ENCODE assay signal across 21 cellular contexts in genomic region chr1:153483776-153484175, GRCh38. TPM values are rescaled to one million over a fixed set of nuclear protein-coding genes. Genes with fewer than 3 reads are reported as not detected.
DNase-seq lines count a peak whose midpoint lies in the region; ATAC-seq lines count a peak whose summit lies in the region.
"Had no signal": no experiment of that assay in that cellular context is flagged by ENCODE, and none has a peak within 500 bp of the region (broad histone marks: within the 10 kb centered on the region; RNA-seq: fewer than 3 reads in every experiment).

No MANE protein-coding gene starts in this region.

- intact Hi-C loops in activated T-helper 1 cell treated with anti-CD3 and anti-CD28 coated beads, Interleukin-12 subunit alpha, Interleukin-12 subunit beta, Interleukin-2, Interleukin-4 antibody, amounts not matched to agents 30 ng/mL and 10 ng/mL and 1 ng/mL, durations not matched to agents 14 hours and 24 hours and 36 hours (cut with micrococcal nuclease) = no loop called here

- H3K27me3 Mint-ChIP-seq in activated T-helper 1 cell treated with anti-CD3 and anti-CD28 coated beads, Interleukin-12 subunit alpha, Interleukin-12 subunit beta, Interleukin-2, Interleukin-4 antibody, amounts not matched to agents 30 ng/mL and 10 ng/mL and 1 ng/mL, durations not matched to agents 14 hours and 24 hours and 36 hours (ENCODE audit: insufficient read depth) = peaks cover 40% of the 10 kb centered on the region

- H3K4me1 Mint-ChIP-seq in activated T-helper 1 cell treated with anti-CD3 and anti-CD28 coated beads, Interleukin-12 subunit alpha, Interleukin-12 subunit beta, Interleukin-2, Interleukin-4 antibody, amounts not matched to agents 30 ng/mL and 10 ng/mL and 1 ng/mL, durations not matched to agents 14 hours and 24 hours and 36 hours (ENCODE audit: low read depth) = no peaks in the 10 kb centered on the region
- H3K4me1 Mint-ChIP-seq: natural killer cell had no signal

- no peak for ATAC-seq in GM18520 (IDR thresholded peaks at IDR 0.05; ENCODE audit: unreplicated experiment)
- ATAC-seq: activated CD8-positive, alpha-beta T cell treated with anti-CD3 and anti-CD28 coated beads for 36 hours; GM12878; natural killer cell had no signal

- H3K9me3 Mint-ChIP-seq in activated T-helper 1 cell treated with anti-CD3 and anti-CD28 coated beads, Interleukin-12 subunit alpha, Interleukin-12 subunit beta, Interleukin-2, Interleukin-4 antibody, amounts not matched to agents 30 ng/mL and 10 ng/mL and 1 ng/mL, durations not matched to agents 14 hours and 24 hours and 36 hours = no peaks in the 10 kb centered on the region
- H3K9me3 Mint-ChIP-seq: activated CD8-positive, alpha-beta T cell treated with anti-CD3 and anti-CD28 coated beads for 36 hours; natural killer cell had no signal

- H3K36me3 Mint-ChIP-seq in activated T-helper 1 cell treated with anti-CD3 and anti-CD28 coated beads, Interleukin-12 subunit alpha, Interleukin-12 subunit beta, Interleukin-2, Interleukin-4 antibody, amounts not matched to agents 30 ng/mL and 10 ng/mL and 1 ng/mL, durations not matched to agents 14 hours and 24 hours and 36 hours (ENCODE audit: low read depth) = no peaks in the 10 kb centered on the region
- H3K36me3 Mint-ChIP-seq: natural killer cell had no signal

- no peak overlapping the region for H3K27ac Mint-ChIP-seq in activated T-helper 1 cell treated with anti-CD3 and anti-CD28 coated beads, Interleukin-12 subunit alpha, Interleukin-12 subunit beta, Interleukin-2, Interleukin-4 antibody, amounts not matched to agents 30 ng/mL and 10 ng/mL and 1 ng/mL, durations not matched to agents 14 hours and 24 hours and 36 hours
- H3K27ac Mint-ChIP-seq: activated CD8-positive, alpha-beta T cell treated with anti-CD3 and anti-CD28 coated beads for 36 hours; natural killer cell had no signal

- DNase-seq in DMS79 treated with DMSO at 0.1 percent for 48 hours (lab: John Stamatoyannopoulos, UW) (peak; percentile 36), NCI-H187 treated with DMSO at 0.1 percent for 48 hours (lab: John Stamatoyannopoulos, UW) (peak; percentile 79), NCI-H774 (lab: John Stamatoyannopoulos, UW) (peak; percentile 91), iPS-NIHi7 (ENCODE audit: extremely low spot score) (peak; percentile 43), HuH-7 (ENCODE audit: low spot score) (no peak)
- DNase-seq in stimulated activated CD8-positive, alpha-beta memory T cell treated with anti-CD3 and anti-CD28 coated beads, Interleukin-4, amount 100 ng/mL, for 48 hours = no peak
- no peak for DNase-seq in activated T-helper 1 cell treated with anti-CD3 and anti-CD28 coated beads, Interleukin-12 subunit alpha, Interleukin-12 subunit beta, Interleukin-2, Interleukin-4 antibody, amounts not matched to agents 30 ng/mL and 10 ng/mL and 1 ng/mL, durations not matched to agents 14 hours and 24 hours and 36 hours (ENCODE audit: low spot score)
- DNase-seq: activated CD8-positive, alpha-beta T cell treated with anti-CD3 and anti-CD28 coated beads for 36 hours; activated effector memory CD4-positive, alpha-beta T cell treated with Interleukin-2 at 50 U/mL for 16 hours; anterior cingulate cortex; cortex of kidney; hypothalamus; natural killer cell; T1000 had no signal

- no peak overlapping the region for H3K4me3 Mint-ChIP-seq in activated T-helper 1 cell treated with anti-CD3 and anti-CD28 coated beads, Interleukin-12 subunit alpha, Interleukin-12 subunit beta, Interleukin-2, Interleukin-4 antibody, amounts not matched to agents 30 ng/mL and 10 ng/mL and 1 ng/mL, durations not matched to agents 14 hours and 24 hours and 36 hours
- H3K4me3 Mint-ChIP-seq: activated CD8-positive, alpha-beta T cell treated with anti-CD3 and anti-CD28 coated beads for 36 hours; natural killer cell had no signal

RNA-seq across cellular contexts. Expression of gene S100A7, which starts 23.3 kb away (rescaled TPM):
- total RNA-seq in activated T-helper 1 cell treated with anti-CD3 and anti-CD28 coated beads, Interleukin-12 subunit alpha, Interleukin-12 subunit beta, Interleukin-2, Interleukin-4 antibody, amounts not matched to agents 30 ng/mL and 10 ng/mL and 1 ng/mL, durations not matched to agents 14 hours and 24 hours and 36 hours = not detected in 2 replicates
- total RNA-seq: activated CD8-positive, alpha-beta T cell treated with anti-CD3 and anti-CD28 coated beads for 36 hours; Daoy; GM12878; MCF 10A; natural killer cell; renal cortical epithelial cell; thoracic aorta had no signal

RNA-seq across cellular contexts. Expression of gene S100A6, which starts 52.0 kb away (rescaled TPM):
- 154 and 159 TPM in 2 replicates for total RNA-seq in activated T-helper 1 cell treated with anti-CD3 and anti-CD28 coated beads, Interleukin-12 subunit alpha, Interleukin-12 subunit beta, Interleukin-2, Interleukin-4 antibody, amounts not matched to agents 30 ng/mL and 10 ng/mL and 1 ng/mL, durations not matched to agents 14 hours and 24 hours and 36 hours

RNA-seq across cellular contexts. Expression of gene S100A5, which starts 57.0 kb away (rescaled TPM):
- total RNA-seq in activated T-helper 1 cell treated with anti-CD3 and anti-CD28 coated beads, Interleukin-12 subunit alpha, Interleukin-12 subunit beta, Interleukin-2, Interleukin-4 antibody, amounts not matched to agents 30 ng/mL and 10 ng/mL and 1 ng/mL, durations not matched to agents 14 hours and 24 hours and 36 hours = 1.3 and 1.6 TPM in 2 replicates
- total RNA-seq: lower leg skin, MCF 10A, natural killer cell, thoracic aorta had no signal

Comparison
In these comparisons a context has a peak if more than half of its experiments do, and no peak if none do; other contexts are left out.
1. DNase-seq: peak in DMS79 treated with DMSO at 0.1 percent for 48 hours (single experiment), NCI-H187 treated with DMSO at 0.1 percent for 48 hours (single experiment), NCI-H774 (single experiment) and iPS-NIHi7 (single experiment); none in stimulated activated CD8-positive, alpha-beta memory T cell treated with anti-CD3 and anti-CD28 coated beads, Interleukin-4, amount 100 ng/mL, for 48 hours (single experiment), HuH-7 (single experiment) and activated T-helper 1 cell treated with anti-CD3 and anti-CD28 coated beads, Interleukin-12 subunit alpha, Interleukin-12 subunit beta, Interleukin-2, Interleukin-4 antibody, amounts not matched to agents 30 ng/mL and 10 ng/mL and 1 ng/mL, durations not matched to agents 14 hours and 24 hours and 36 hours (single experiment).